In the genomic region with DNA sequence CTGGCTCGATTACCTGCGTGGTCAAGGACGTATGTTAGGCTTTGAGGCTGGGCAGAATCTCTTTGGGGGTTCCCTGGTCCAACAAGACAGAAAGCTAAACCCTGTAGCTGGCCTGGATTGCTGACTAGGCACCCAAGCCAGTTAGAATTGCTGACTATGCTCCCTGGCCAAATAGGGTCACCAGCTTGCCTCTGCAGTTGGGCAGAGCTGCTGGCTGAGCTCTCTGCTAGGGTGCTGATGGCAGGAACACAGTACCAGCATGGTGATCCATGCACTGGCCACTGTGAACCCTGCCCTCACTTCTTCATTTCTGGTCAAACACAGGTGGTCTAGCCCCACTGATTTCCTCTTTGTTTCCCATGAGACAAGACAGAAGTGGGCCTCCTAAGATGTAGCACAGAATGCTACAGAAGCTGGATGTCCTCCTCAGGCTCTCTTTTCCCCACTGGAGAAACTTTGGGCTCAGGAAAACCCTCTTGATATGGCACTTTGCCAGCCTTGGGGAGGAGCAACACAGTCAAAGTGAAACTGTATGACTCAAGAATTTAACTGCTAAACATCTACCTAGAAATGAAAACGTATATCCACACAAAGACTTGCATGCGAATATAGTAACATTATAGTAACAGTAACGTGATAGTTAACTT, we compare ENCODE assay signal across 10 cellular contexts. TPM values are rescaled to one million over a fixed set of nuclear protein-coding genes. Genes with fewer than 3 reads are reported as not detected.
DNase-seq lines count a peak whose midpoint lies in the region; ATAC-seq, FAIRE-seq and TF ChIP-seq lines count a peak whose summit lies in the region.
"Had no signal": no experiment of that assay in that cellular context is flagged by ENCODE, and none has a peak within 500 bp of the region (broad histone marks: within the 10 kb centered on the region; RNA-seq: fewer than 3 reads in every experiment).

No MANE protein-coding gene starts in this region.

- H3K9me3 ChIP-seq in mucosa of descending colon = peaks cover 2% of the 10 kb centered on the region

- no peaks in the 10 kb centered on the region for H3K4me1 ChIP-seq in mucosa of descending colon (ENCODE audit: low read depth)

- intact Hi-C loops in mucosa of descending colon (cut with DNase I, micrococcal nuclease) = no loop called here

- H3K36me3 ChIP-seq in mucosa of descending colon (ENCODE audit: low read depth) = no peaks in the 10 kb centered on the region
- H3K36me3 ChIP-seq: adrenal gland had no signal

- DNase-seq in GM18507 (ENCODE audit: extremely low spot score, insufficient read length, low read depth) = peak; percentile 38
- DNase-seq in activated CD8-positive, alpha-beta memory T cell treated with anti-CD3 and anti-CD28 coated beads, Interleukin-2, amount 50 U/mL, for 48 hours = peak; percentile 65
- DNase-seq in mucosa of descending colon = no peak
- no peak for DNase-seq in HuH-7.5 (ENCODE audit: low spot score)
- DNase-seq in activated gamma-delta T cell treated with Interleukin-2 at 50 U/mL for 16 hours = no peak
- DNase-seq in DMS114 treated with DMSO at 0.1 percent for 48 hours (lab: John Stamatoyannopoulos, UW; ENCODE audit: unreplicated experiment) = no peak
- DNase-seq in DMS79 treated with DMSO at 0.1 percent for 48 hours (lab: John Stamatoyannopoulos, UW) = no peak
- DNase-seq: NCI-H69 had no signal

- TF ChIP-seq CTCF in mucosa of descending colon (IDR thresholded peaks at IDR 0.05) = no peak

- H3K4me3 ChIP-seq in mucosa of descending colon = no peak overlapping the region
- H3K4me3 ChIP-seq: adrenal gland had no signal

- FAIRE-seq in GM18507 (lab: Jason Lieb, UNC) = peak; percentile 68

- ATAC-seq in HG02973 (IDR thresholded peaks at IDR 0.05; ENCODE audit: unreplicated experiment) = peak; percentile 74
- peak; percentile 46 for ATAC-seq in mucosa of descending colon

RNA-seq across cellular contexts. Expression of a gene that starts 20.8 kb away (rescaled TPM):
- 10 to 100 TPM; 22.1 to 35.7 (median 23.4) TPM for total RNA-seq in mucosa of descending colon

Comparison
In these comparisons a context has a peak if more than half of its experiments do, and no peak if none do; other contexts are left out.
1. DNase-seq: peak in GM18507 (single experiment) and activated CD8-positive, alpha-beta memory T cell treated with anti-CD3 and anti-CD28 coated beads, Interleukin-2, amount 50 U/mL, for 48 hours (single experiment); none in mucosa of descending colon (0 of 3), HuH-7.5 (single experiment), activated gamma-delta T cell treated with Interleukin-2 at 50 U/mL for 16 hours (single experiment), DMS114 treated with DMSO at 0.1 percent for 48 hours (single experiment) and DMS79 treated with DMSO at 0.1 percent for 48 hours (single experiment).